In the genomic region with DNA sequence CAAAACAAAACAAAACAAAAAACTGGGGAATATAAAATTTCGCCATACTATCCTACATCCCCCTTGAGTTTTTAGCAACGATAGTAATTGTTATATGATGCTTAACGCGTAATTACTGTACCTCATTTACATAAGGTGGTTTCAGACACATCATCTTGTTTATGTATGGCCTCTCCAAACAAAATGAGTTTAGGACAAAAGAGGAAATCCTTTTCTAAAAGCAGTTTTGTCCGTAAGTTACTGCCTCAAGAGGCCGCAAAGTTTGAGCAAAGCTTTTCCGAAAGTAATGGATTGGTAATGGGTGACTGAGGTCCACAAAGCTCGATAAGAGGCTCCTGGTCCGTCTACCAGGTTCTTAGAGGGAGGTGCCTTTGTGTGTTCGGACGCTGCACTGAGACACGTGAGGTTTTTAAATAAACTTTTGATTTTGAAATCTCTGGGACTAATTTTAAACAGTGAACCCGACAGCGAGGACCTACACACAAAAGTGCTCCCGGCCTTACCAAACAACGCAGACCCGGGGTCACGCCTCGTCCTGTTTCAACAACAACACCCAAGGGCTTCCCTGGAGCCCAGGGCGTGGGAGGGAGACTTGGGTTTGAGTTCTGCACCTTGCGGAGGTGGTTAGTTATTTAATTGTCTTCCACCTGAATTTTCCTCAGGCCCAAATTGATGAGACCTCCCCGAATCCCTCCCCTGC, we compare ENCODE assay signal across 8 cellular contexts. TPM values are rescaled to one million over a fixed set of nuclear protein-coding genes. Genes with fewer than 3 reads are reported as not detected.
A peak's percentile ranks its signal among the peaks of the same experiment; 100 is the strongest.
DNase-seq lines count a peak whose midpoint lies in the region; ATAC-seq and TF ChIP-seq lines count a peak whose summit lies in the region.

No MANE protein-coding gene starts in this region.

- peak overlapping the region; percentile 52 for H3K27ac Mint-ChIP-seq in glutamatergic neuron (ENCODE audit: unreplicated experiment)

- H3K4me3 ChIP-seq in A673 (ENCODE audit: low read depth, low read length, poor library complexity, severe bottlenecking): peak overlapping the region; percentile 58
- peak overlapping the region; percentile 83 for H3K4me3 ChIP-seq in WI38 (ENCODE audit: low read depth, low read length)
- peak overlapping the region; percentile 66 for H3K4me3 ChIP-seq in retinal pigment epithelial cell (ENCODE audit: low read length)

- no peaks in the 10 kb centered on the region for H3K9me3 ChIP-seq in A673 (ENCODE audit: low read depth, low read length, poor library complexity, severe bottlenecking)

- no peak overlapping the region for H3K27ac ChIP-seq in A673 (ENCODE audit: low read depth, low read length, poor library complexity, severe bottlenecking)

- DNase-seq in A673 (ENCODE audit: low spot score): no peak
- peak; percentile 27 for DNase-seq in GM20000 (ENCODE audit: low spot score)
- no peak for DNase-seq in glutamatergic neuron
- DNase-seq in retinal pigment epithelial cell (ENCODE audit: low read depth): no peak
- no peak for DNase-seq in NCI-H2107 treated with DMSO at 0.1 percent for 48 hours (lab: John Stamatoyannopoulos, UW; ENCODE audit: unreplicated experiment)
- DNase-seq in mucosa of gallbladder (ENCODE audit: low spot score): no peak

- no peaks in the 10 kb centered on the region for H3K36me3 ChIP-seq in A673 (ENCODE audit: insufficient read depth, low read length, poor library complexity, severe bottlenecking)

- no peak for ATAC-seq in HG02610 (IDR thresholded peaks at IDR 0.05; ENCODE audit: unreplicated experiment)

- peak overlapping the region; percentile 84 for H3K4me3 Mint-ChIP-seq in glutamatergic neuron (ENCODE audit: unreplicated experiment)

- H3K9me3 Mint-ChIP-seq in glutamatergic neuron (ENCODE audit: unreplicated experiment): peaks cover 2% of the 10 kb centered on the region

- intact Hi-C loops in A673 (cut with micrococcal nuclease; ENCODE audit: unreplicated experiment): no loop called here

- TSS peak; percentile 53 for BruUV-seq in A673 (replicated peaks; lab: Mats Ljungman, UMichigan)

- peaks cover 2% of the 10 kb centered on the region for H3K27me3 Mint-ChIP-seq in glutamatergic neuron (ENCODE audit: unreplicated experiment)

- TF ChIP-seq CTCF in A673 (conservative IDR thresholded peaks at IDR 0.05; ENCODE audit: low read depth, low read length) (no peak), GM20000 (IDR thresholded peaks at IDR 0.05; ENCODE audit: extremely low read depth, missing control alignments) (no peak), WI38 (IDR thresholded peaks at IDR 0.05; ENCODE audit: low read depth, low read length) (no peak), glutamatergic neuron (IDR thresholded peaks at IDR 0.05; ENCODE audit: partially characterized antibody, unreplicated experiment) (no peak), retinal pigment epithelial cell (conservative IDR thresholded peaks at IDR 0.05; ENCODE audit: low read depth, low read length) (no peak)

- CTCF ChIA-PET in A673 (lab: Charles Lee): no interaction called here

- H3K4me1 Mint-ChIP-seq in glutamatergic neuron (ENCODE audit: low read depth, unreplicated experiment): peaks cover 14% of the 10 kb centered on the region

- peaks cover 21% of the 10 kb centered on the region for H3K4me1 ChIP-seq in A673 (ENCODE audit: insufficient read depth, low read length, poor library complexity, severe bottlenecking)

- POLR2A ChIA-PET in A673 (lab: Charles Lee; ENCODE audit: low non-redundant PET): no interaction called here

- no peaks in the 10 kb centered on the region for H3K27me3 ChIP-seq in A673 (replicated peaks; ENCODE audit: insufficient read depth, low read depth, low read length, poor library complexity)

- H3K36me3 Mint-ChIP-seq in glutamatergic neuron (ENCODE audit: unreplicated experiment): no peaks in the 10 kb centered on the region

RNA-seq across cellular contexts. Expression of a gene that starts 0.5 kb away (rescaled TPM):
- total RNA-seq in A673 (2021) (6.0 and 6.3 TPM in 2 replicates), glutamatergic neuron (ENCODE audit: unreplicated experiment) (7.5 TPM), mucosa of gallbladder (4.1 TPM)

RNA-seq across cellular contexts. Expression of a gene that starts 22.1 kb away (rescaled TPM):
- total RNA-seq in A673 (2021) (52.6 and 62.8 TPM in 2 replicates), glutamatergic neuron (ENCODE audit: unreplicated experiment) (29.0 TPM), mucosa of gallbladder (17.8 TPM)
